Comparison of ENCODE assay signal across 1 cellular context in the genomic region with DNA sequence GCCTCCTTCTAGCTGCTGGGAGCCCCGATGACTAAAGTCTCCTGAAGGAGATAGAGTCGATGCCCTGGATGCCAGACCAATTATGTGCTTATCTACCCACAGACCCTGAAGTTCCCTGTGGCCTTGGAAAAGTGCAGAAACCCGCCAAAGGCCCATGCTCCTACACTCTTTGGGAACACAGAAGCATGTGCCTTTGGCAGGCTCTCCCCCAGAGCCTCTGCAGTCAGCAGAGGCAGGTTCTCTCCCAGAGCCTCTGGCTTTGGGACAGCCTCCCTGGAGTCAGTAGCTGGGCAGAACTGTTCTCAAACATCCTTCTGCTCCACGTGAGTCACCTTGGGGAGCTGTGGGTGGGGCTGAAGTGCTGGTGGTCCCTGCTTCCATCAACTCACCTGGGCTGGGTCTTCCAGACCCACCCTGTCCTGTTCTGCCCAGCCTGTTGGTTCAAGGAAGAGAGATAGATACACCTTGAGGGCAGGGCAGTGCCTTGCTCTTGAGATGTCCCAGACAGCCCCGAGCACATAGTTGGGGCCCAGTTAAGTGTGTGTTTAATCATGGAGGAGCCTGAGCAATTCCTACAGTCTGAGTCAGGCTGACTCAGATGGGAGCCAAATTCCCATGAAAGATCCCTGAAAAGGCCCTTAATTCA.
TF ChIP-seq lines count a peak whose summit lies in the region.

No MANE protein-coding gene starts in this region.

TF ChIP-seq in HCT116, 20 proteins besides CTCF, POLR2A, EP300 and RAD21 (continued from another document):
- TF ChIP-seq SP1 (IDR thresholded peaks at IDR 0.05; ENCODE audit: low read depth) (peak; percentile 38), CBX3 (IDR thresholded peaks at IDR 0.05; ENCODE audit: low read depth) (no peak), EZH2 (IDR thresholded peaks at IDR 0.05) (no peak), FOSL1 (IDR thresholded peaks at IDR 0.05; ENCODE audit: low read depth) (peak; percentile 89), ZFX (IDR thresholded peaks at IDR 0.05) (no peak), SIN3A (IDR thresholded peaks at IDR 0.05; ENCODE audit: low read depth) (no peak), POLR2AphosphoS5 (IDR thresholded peaks at IDR 0.05; ENCODE audit: low read depth, low read length) (0 out of 2 replicates have a peak, but pooled peaks have one; percentile 24), SRF (IDR thresholded peaks at IDR 0.05; ENCODE audit: low read depth) (no peak), ELF1 (IDR thresholded peaks at IDR 0.05; ENCODE audit: borderline replicate concordance, low read depth) (no peak), CEBPB (IDR thresholded peaks at IDR 0.05; ENCODE audit: low read depth) (no peak), TCF7L2 (IDR thresholded peaks at IDR 0.05; ENCODE audit: borderline replicate concordance, extremely low read depth, insufficient read depth, insufficient read length) (no peak), EGR1 (IDR thresholded peaks at IDR 0.05; ENCODE audit: low read depth) (no peak)
- TF ChIP-seq, protein P1, sequence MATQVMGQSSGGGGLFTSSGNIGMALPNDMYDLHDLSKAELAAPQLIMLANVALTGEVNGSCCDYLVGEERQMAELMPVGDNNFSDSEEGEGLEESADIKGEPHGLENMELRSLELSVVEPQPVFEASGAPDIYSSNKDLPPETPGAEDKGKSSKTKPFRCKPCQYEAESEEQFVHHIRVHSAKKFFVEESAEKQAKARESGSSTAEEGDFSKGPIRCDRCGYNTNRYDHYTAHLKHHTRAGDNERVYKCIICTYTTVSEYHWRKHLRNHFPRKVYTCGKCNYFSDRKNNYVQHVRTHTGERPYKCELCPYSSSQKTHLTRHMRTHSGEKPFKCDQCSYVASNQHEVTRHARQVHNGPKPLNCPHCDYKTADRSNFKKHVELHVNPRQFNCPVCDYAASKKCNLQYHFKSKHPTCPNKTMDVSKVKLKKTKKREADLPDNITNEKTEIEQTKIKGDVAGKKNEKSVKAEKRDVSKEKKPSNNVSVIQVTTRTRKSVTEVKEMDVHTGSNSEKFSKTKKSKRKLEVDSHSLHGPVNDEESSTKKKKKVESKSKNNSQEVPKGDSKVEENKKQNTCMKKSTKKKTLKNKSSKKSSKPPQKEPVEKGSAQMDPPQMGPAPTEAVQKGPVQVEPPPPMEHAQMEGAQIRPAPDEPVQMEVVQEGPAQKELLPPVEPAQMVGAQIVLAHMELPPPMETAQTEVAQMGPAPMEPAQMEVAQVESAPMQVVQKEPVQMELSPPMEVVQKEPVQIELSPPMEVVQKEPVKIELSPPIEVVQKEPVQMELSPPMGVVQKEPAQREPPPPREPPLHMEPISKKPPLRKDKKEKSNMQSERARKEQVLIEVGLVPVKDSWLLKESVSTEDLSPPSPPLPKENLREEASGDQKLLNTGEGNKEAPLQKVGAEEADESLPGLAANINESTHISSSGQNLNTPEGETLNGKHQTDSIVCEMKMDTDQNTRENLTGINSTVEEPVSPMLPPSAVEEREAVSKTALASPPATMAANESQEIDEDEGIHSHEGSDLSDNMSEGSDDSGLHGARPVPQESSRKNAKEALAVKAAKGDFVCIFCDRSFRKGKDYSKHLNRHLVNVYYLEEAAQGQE (IDR thresholded peaks at IDR 0.05; ENCODE audit: low read depth) = no peak
